ENCODE assay signal across 12 cellular contexts in genomic region chr2:238096311-238097011, GRCh38. TPM values are rescaled to one million over a fixed set of nuclear protein-coding genes. Genes with fewer than 3 reads are reported as not detected.
DNase-seq lines count a peak whose midpoint lies in the region; ATAC-seq, FAIRE-seq and TF ChIP-seq lines count a peak whose summit lies in the region.
"Had no signal": no experiment of that assay in that cellular context is flagged by ENCODE, and none has a peak within 500 bp of the region (broad histone marks: within the 10 kb centered on the region; RNA-seq: fewer than 3 reads in every experiment).

No MANE protein-coding gene starts in this region.

- ATAC-seq in GM23338, result peak; percentile 11
- ATAC-seq in activated CD8-positive, alpha-beta memory T cell treated with anti-CD3 and anti-CD28 coated beads, Interleukin-2, amount 10 ng/mL, durations not matched to agents 7 days and 5 days, result no peak
- ATAC-seq in GM18511 (IDR thresholded peaks at IDR 0.05; ENCODE audit: unreplicated experiment), result no peak

- H3K27me3 Mint-ChIP-seq in GM23338 (ENCODE audit: insufficient read depth, low read depth, poor library complexity), result peaks cover 40% of the 10 kb centered on the region
- H3K27me3 Mint-ChIP-seq in activated CD8-positive, alpha-beta memory T cell treated with anti-CD3 and anti-CD28 coated beads, Interleukin-2, amount 10 ng/mL, durations not matched to agents 7 days and 5 days, result no peaks in the 10 kb centered on the region
- H3K27me3 Mint-ChIP-seq: CD4-positive, CD25-positive, alpha-beta regulatory T cell; memory B cell had no signal

- no peak overlapping the region; the same call in 1 of the 2 replicates for H3K4me2 ChIP-seq in GM23338

- H3K27ac ChIP-seq in GM23338 (ENCODE audit: low read depth) (peak overlapping the region; percentile 85), kidney (ENCODE audit: low read depth in 2 of 2, low read length in 2 of 2) (no peak overlapping the region)

- intact Hi-C loops in kidney (cut with DNase I), result no loop called here

- peaks cover 54% of the 10 kb centered on the region for H3K4me1 Mint-ChIP-seq in GM23338
- H3K4me1 Mint-ChIP-seq in activated CD8-positive, alpha-beta memory T cell treated with anti-CD3 and anti-CD28 coated beads, Interleukin-2, amount 10 ng/mL, durations not matched to agents 7 days and 5 days, result no peaks in the 10 kb centered on the region

- H3F3A ChIP-seq in GM23338 (replicated peaks; ENCODE audit: low read depth), result peaks cover 6% of the 10 kb centered on the region; the same call in 1 of the 2 replicates

- peaks cover 38% of the 10 kb centered on the region for H3K36me3 Mint-ChIP-seq in GM23338 (ENCODE audit: low read depth)
- H3K36me3 Mint-ChIP-seq in activated CD8-positive, alpha-beta memory T cell treated with anti-CD3 and anti-CD28 coated beads, Interleukin-2, amount 10 ng/mL, durations not matched to agents 7 days and 5 days, result peaks cover 5% of the 10 kb centered on the region

- H3K27me3 ChIP-seq in GM23338 (ENCODE audit: insufficient read depth) (no peaks in the 10 kb centered on the region), HAP-1 (ENCODE audit: low read depth) (no peaks in the 10 kb centered on the region)

- no peaks in the 10 kb centered on the region for H3K9me2 ChIP-seq in GM23338 (ENCODE audit: insufficient read depth)

- H3K4me1 ChIP-seq in GM23338 (ENCODE audit: insufficient read depth) (peaks cover 27% of the 10 kb centered on the region), kidney (ENCODE audit: control insufficient read depth in 1 of 2, insufficient read depth in 1 of 2, low read depth in 1 of 2, low read length in 2 of 2) (no peaks in the 10 kb centered on the region), HAP-1 (0 out of 2 replicates have a peak, but pooled peaks cover 3% of the 10 kb centered on the region)

- no peaks in the 10 kb centered on the region; the same call in 1 of the 2 replicates for H4K20me1 ChIP-seq in GM23338 (replicated peaks; ENCODE audit: insufficient read depth)

- peak overlapping the region; percentile 92 for H3K27ac Mint-ChIP-seq in GM23338
- H3K27ac Mint-ChIP-seq in activated CD8-positive, alpha-beta memory T cell treated with anti-CD3 and anti-CD28 coated beads, Interleukin-2, amount 10 ng/mL, durations not matched to agents 7 days and 5 days, result no peak overlapping the region
- H3K27ac Mint-ChIP-seq: memory B cell had no signal

- peak; percentile 27 for DNase-seq in A172 (ENCODE audit: low spot score)
- DNase-seq in GM23338 (ENCODE audit: low spot score), result peak; percentile 75
- peak; percentile 31 for DNase-seq in activated CD8-positive, alpha-beta memory T cell treated with anti-CD3 and anti-CD28 coated beads, Interleukin-2, amount 10 ng/mL, durations not matched to agents 7 days and 5 days
- DNase-seq in kidney, result peak; percentile 49
- DNase-seq in activated CD4-positive, CD25-positive, alpha-beta regulatory T cell treated with anti-CD3 and anti-CD28 coated beads, Interleukin-2, amount 50 U/mL, for 72 hours, result no peak
- no peak for DNase-seq in SIG-M5 treated with dmso at 0.1 percent for 504 hours (lab: John Stamatoyannopoulos, UW; ENCODE audit: unreplicated experiment)
- DNase-seq in HAP-1 (ENCODE audit: low spot score in 2 of 2), result no peak
- DNase-seq: CD4-positive, CD25-positive, alpha-beta regulatory T cell; stimulated activated CD4-positive, alpha-beta T cell treated with anti-CD3 and anti-CD28 coated beads, Interleukin-4, amount 100 ng/mL, for 4 hours; T1000 had no signal

- H3K36me3 ChIP-seq in GM23338 (ENCODE audit: insufficient read depth), result no peaks in the 10 kb centered on the region
- H3K36me3 ChIP-seq in kidney (ENCODE audit: control insufficient read depth in 1 of 2, insufficient read depth in 2 of 2, low read length in 2 of 2), result peaks cover 0 to 2% of the 10 kb centered on the region in 2 donors
- H3K36me3 ChIP-seq in HAP-1 (replicated peaks), result peaks cover 16% of the 10 kb centered on the region

- H2AFZ ChIP-seq in GM23338, result no peak overlapping the region

- FAIRE-seq in kidney (lab: Jason Lieb, UNC), result no peak

- H3K4me3 ChIP-seq in GM23338 (no peak overlapping the region), kidney (ENCODE audit: low read length in 2 of 2) (no peak overlapping the region), HAP-1 (no peak overlapping the region)

- no peak overlapping the region for H3K9ac ChIP-seq in kidney (ENCODE audit: low read length in 2 of 2)

- no peaks in the 10 kb centered on the region; the same call in 2 of the 3 replicates for H3K9me3 Mint-ChIP-seq in GM23338
- no peaks in the 10 kb centered on the region for H3K9me3 Mint-ChIP-seq in activated CD8-positive, alpha-beta memory T cell treated with anti-CD3 and anti-CD28 coated beads, Interleukin-2, amount 10 ng/mL, durations not matched to agents 7 days and 5 days (ENCODE audit: low read depth)
- H3K9me3 Mint-ChIP-seq: CD4-positive, CD25-positive, alpha-beta regulatory T cell; memory B cell had no signal

- CTCF ChIA-PET in activated CD8-positive, alpha-beta memory T cell treated with anti-CD3 and anti-CD28 coated beads, Interleukin-2, amount 10 ng/mL, durations not matched to agents 7 days and 5 days (lab: Charles Lee), result no interaction called here

- H3K9me3 ChIP-seq in kidney (ENCODE audit: control insufficient read depth in 1 of 2, low read length in 2 of 2) (no peaks in the 10 kb centered on the region), HAP-1 (no peaks in the 10 kb centered on the region)

- in situ Hi-C loops in HAP-1 (cut with MboI; ENCODE audit: low sequenced_read_pairs), result no loop called here

- no peak overlapping the region for H3K4me3 Mint-ChIP-seq in GM23338
- no peak overlapping the region for H3K4me3 Mint-ChIP-seq in activated CD8-positive, alpha-beta memory T cell treated with anti-CD3 and anti-CD28 coated beads, Interleukin-2, amount 10 ng/mL, durations not matched to agents 7 days and 5 days
- H3K4me3 Mint-ChIP-seq: CD4-positive, CD25-positive, alpha-beta regulatory T cell; memory B cell had no signal

- H3K79me2 ChIP-seq in GM23338 (replicated peaks; ENCODE audit: insufficient read depth), result no peaks in the 10 kb centered on the region

- TF ChIP-seq CTCF in GM23338 (conservative IDR thresholded peaks at IDR 0.05; ENCODE audit: low read depth in 2 of 2) (no peak; a peak in 1 of 4 replicates), kidney (IDR thresholded peaks at IDR 0.05; ENCODE audit: borderline replicate concordance, extremely low read depth, insufficient read depth) (no peak)

TF ChIP-seq in GM23338, 12 proteins besides CTCF, POLR2A, EP300 and RAD21 (continues in another document):
- no peak for TF ChIP-seq NANOG (IDR thresholded peaks at IDR 0.05; ENCODE audit: borderline replicate concordance)
- TF ChIP-seq EZH2 (IDR thresholded peaks at IDR 0.05; ENCODE audit: low read depth, unreplicated experiment), result no peak
- no peak for TF ChIP-seq CREB1 (CRISPR knock-in tag; IDR thresholded peaks at IDR 0.05; ENCODE audit: low read depth)
- TF ChIP-seq REST (IDR thresholded peaks at IDR 0.05; ENCODE audit: unreplicated experiment), result no peak

RNA-seq across cellular contexts. Expression of gene ESPNL, which starts 3.7 kb away (rescaled TPM):
- total RNA-seq in A172 (2014; rRNA removed; shearing (Covaris generic)), result 0.29 TPM in 1 of 2 replicates, not detected in the other
- 3.1 and 4.3 TPM in 2 replicates for total RNA-seq in GM23338 (2014; rRNA removed; shearing (Covaris generic))
- polyA plus RNA-seq in GM23338 (2016; fragmentation: Nextera tagmentation; extraction: Ambion mirVana) (0.44 and 0.71 TPM in 2 replicates), kidney (ENCODE audit: insufficient read depth, low read depth, low replicate concordance) (0.28 TPM)
- total RNA-seq in activated CD8-positive, alpha-beta memory T cell treated with anti-CD3 and anti-CD28 coated beads, Interleukin-2, amount 10 ng/mL, durations not matched to agents 7 days and 5 days, result under 1 TPM in 1 of 2 experiments, not detected in 1; 0.05 TPM
- total RNA-seq in kidney, result 2.7 TPM
- total RNA-seq: CD4-positive, CD25-positive, alpha-beta regulatory T cell had no signal
- polyA plus RNA-seq: CD4-positive, CD25-positive, alpha-beta regulatory T cell had no signal

RNA-seq across cellular contexts. Expression of gene SCLY, which starts 35.7 kb away (rescaled TPM):
- total RNA-seq in A172 (2014; rRNA removed; shearing (Covaris generic)), result 40.8 and 79.9 TPM in 2 replicates
- total RNA-seq in GM23338 (2014; rRNA removed; shearing (Covaris generic)), result 68.9 and 80.3 TPM in 2 replicates
- polyA plus RNA-seq in GM23338 (2016; fragmentation: Nextera tagmentation; extraction: Ambion mirVana), result 57.2 and 61.1 TPM in 2 replicates
- total RNA-seq in activated CD8-positive, alpha-beta memory T cell treated with anti-CD3 and anti-CD28 coated beads, Interleukin-2, amount 10 ng/mL, durations not matched to agents 7 days and 5 days, result 10 to 100 TPM; 29.1 to 53.8 TPM
- 18.3 TPM for total RNA-seq in kidney
- polyA plus RNA-seq in kidney (ENCODE audit: insufficient read depth, low read depth, low replicate concordance), result 21.9 TPM

RNA-seq across cellular contexts. Expression of gene KLHL30, which starts 42.0 kb away (rescaled TPM):
- total RNA-seq in A172 (2014; rRNA removed; shearing (Covaris generic)), result 6.3 and 7.4 TPM in 2 replicates
- total RNA-seq in GM23338 (2014; rRNA removed; shearing (Covaris generic)), result 0.07 TPM in 1 of 2 replicates, not detected in the other
- polyA plus RNA-seq in GM23338 (2016; fragmentation: Nextera tagmentation; extraction: Ambion mirVana) (not detected in 2 replicates), kidney (ENCODE audit: insufficient read depth, low read depth, low replicate concordance) (0.24 TPM)
- not detected for total RNA-seq in activated CD8-positive, alpha-beta memory T cell treated with anti-CD3 and anti-CD28 coated beads, Interleukin-2, amount 10 ng/mL, durations not matched to agents 7 days and 5 days
- total RNA-seq in kidney, result 5.7 TPM
- total RNA-seq: CD4-positive, CD25-positive, alpha-beta regulatory T cell had no signal
- polyA plus RNA-seq: CD4-positive, CD25-positive, alpha-beta regulatory T cell had no signal

Comparison
In these comparisons a context has a peak if more than half of its experiments do, and no peak if none do; other contexts are left out.
1. DNase-seq: peak in A172 (single experiment), GM23338 (single experiment), activated CD8-positive, alpha-beta memory T cell treated with anti-CD3 and anti-CD28 coated beads, Interleukin-2, amount 10 ng/mL, durations not matched to agents 7 days and 5 days (single experiment) and kidney (single experiment); none in activated CD4-positive, CD25-positive, alpha-beta regulatory T cell treated with anti-CD3 and anti-CD28 coated beads, Interleukin-2, amount 50 U/mL, for 72 hours (single experiment), SIG-M5 treated with dmso at 0.1 percent for 504 hours (single experiment) and HAP-1 (0 of 2).